ENCODE assay signal across 9 cellular contexts in genomic region chr11:118621898-118622375, GRCh38. TPM values are rescaled to one million over a fixed set of nuclear protein-coding genes. Genes with fewer than 3 reads are reported as not detected.
DNase-seq lines count a peak whose midpoint lies in the region; ATAC-seq and TF ChIP-seq lines count a peak whose summit lies in the region.
"Had no signal": no experiment of that assay in that cellular context is flagged by ENCODE, and none has a peak within 500 bp of the region (broad histone marks: within the 10 kb centered on the region; RNA-seq: fewer than 3 reads in every experiment).

No MANE protein-coding gene starts in this region.

- ATAC-seq in GM23338 (no peak), T-helper 17 cell (no peak), gastrocnemius medialis (no peak), GM21526 (IDR thresholded peaks at IDR 0.05; ENCODE audit: low FRiP score, unreplicated experiment) (no peak), GM19463 (IDR thresholded peaks at IDR 0.05; ENCODE audit: unreplicated experiment) (no peak)

- H3K36me3 ChIP-seq in GM23338 (ENCODE audit: insufficient read depth) = 0 out of 2 replicates have a peak, but pooled peaks cover 6% of the 10 kb centered on the region
- H3K36me3 ChIP-seq in gastrocnemius medialis = peaks cover 0 to 10% of the 10 kb centered on the region in 2 donors
- H3K36me3 ChIP-seq: neutrophil had no signal

- peaks cover 4% of the 10 kb centered on the region; the same call in 1 of the 2 replicates for H3F3A ChIP-seq in GM23338 (replicated peaks; ENCODE audit: low read depth)

- in situ Hi-C loops in gastrocnemius medialis (cut with MboI; ENCODE audit: low sequenced_read_pairs in 4 of 4) = no loop called here

- peaks cover 29% of the 10 kb centered on the region for H3K79me2 ChIP-seq in GM23338 (replicated peaks; ENCODE audit: insufficient read depth)

- intact Hi-C loops in gastrocnemius medialis (cut with DNase I; ENCODE audit: low total_unique reads) = no loop called here

- H2AFZ ChIP-seq in GM23338 = no peak overlapping the region

- H3K9me2 ChIP-seq in GM23338 (ENCODE audit: insufficient read depth) = no peaks in the 10 kb centered on the region

- no peaks in the 10 kb centered on the region for H3K27me3 ChIP-seq in GM23338 (ENCODE audit: insufficient read depth)
- no peaks in the 10 kb centered on the region for H3K27me3 ChIP-seq in gastrocnemius medialis

- no peak for TF ChIP-seq POLR2A in gastrocnemius medialis (IDR thresholded peaks at IDR 0.05)

- H3K4me3 ChIP-seq in GM23338 (peak overlapping the region; percentile 92), foreskin fibroblast (ENCODE audit: low read depth in 1 of 2, low read length in 2 of 2) (peak overlapping the region; percentile 56), gastrocnemius medialis (peak overlapping the region; percentile 46 to 63 (median 59))

- H3K4me1 ChIP-seq in GM23338 (ENCODE audit: insufficient read depth) (peaks cover 36% of the 10 kb centered on the region), gastrocnemius medialis (peaks cover 52 to 58% of the 10 kb centered on the region in 2 donors)

- H3K4me3 Mint-ChIP-seq in GM23338 (peak overlapping the region; percentile 79), T-helper 17 cell (peak overlapping the region; percentile 71)

- TF ChIP-seq CTCF in GM23338 (conservative IDR thresholded peaks at IDR 0.05; ENCODE audit: low read depth in 2 of 2) = no peak
- no peak for TF ChIP-seq CTCF in foreskin fibroblast (IDR thresholded peaks at IDR 0.05; ENCODE audit: low read depth, low read length)
- TF ChIP-seq CTCF in gastrocnemius medialis (IDR thresholded peaks at IDR 0.05 in 4 of 5, conservative IDR thresholded peaks at IDR 0.05 in 1 of 5) = no peak

- H3K4me1 Mint-ChIP-seq in GM23338 (peaks cover 57% of the 10 kb centered on the region), T-helper 17 cell (peaks cover 14% of the 10 kb centered on the region)

- peaks cover 12% of the 10 kb centered on the region for H3K27me3 Mint-ChIP-seq in GM23338 (ENCODE audit: insufficient read depth, low read depth, poor library complexity)
- H3K27me3 Mint-ChIP-seq in T-helper 17 cell = peaks cover 37% of the 10 kb centered on the region

- H3K36me3 Mint-ChIP-seq in GM23338 (ENCODE audit: low read depth) (peaks cover 6% of the 10 kb centered on the region; the same call in 2 of the 3 replicates), T-helper 17 cell (ENCODE audit: low read depth) (peaks cover 5% of the 10 kb centered on the region)

- DNase-seq in GM23338 (ENCODE audit: low spot score) (no peak), T-helper 17 cell (no peak), foreskin fibroblast (no peak), gastrocnemius medialis (no peak), ureter (ENCODE audit: low spot score) (no peak)
- DNase-seq in stimulated activated CD4-positive, alpha-beta T cell treated with anti-CD3 and anti-CD28 coated beads, Interleukin-4, amount 100 ng/mL, for 1 hour = no peak

- H3K27ac Mint-ChIP-seq in GM23338 (peak overlapping the region; percentile 29; the same call in 1 of the 2 replicates), T-helper 17 cell (no peak overlapping the region)

- H3K9me3 ChIP-seq in T-helper 17 cell (ENCODE audit: control insufficient read depth, low read length, poor library complexity, severe bottlenecking) (no peaks in the 10 kb centered on the region), gastrocnemius medialis (no peaks in the 10 kb centered on the region)
- H3K9me3 ChIP-seq: neutrophil had no signal

- H4K20me1 ChIP-seq in GM23338 (replicated peaks; ENCODE audit: insufficient read depth) = peaks cover 4% of the 10 kb centered on the region

- H3K27ac ChIP-seq in GM23338 (ENCODE audit: low read depth) = peak overlapping the region; percentile 86
- H3K27ac ChIP-seq in gastrocnemius medialis = peak overlapping the region; percentile 95 to 97 (median 97)
- H3K27ac ChIP-seq: neutrophil had no signal

- no peaks in the 10 kb centered on the region; the same call in 2 of the 3 replicates for H3K9me3 Mint-ChIP-seq in GM23338

- peak overlapping the region; percentile 95 for H3K4me2 ChIP-seq in GM23338

TF ChIP-seq in GM23338, 12 proteins besides CTCF, POLR2A, EP300 and RAD21 (continues in another document):
- TF ChIP-seq JUNB (IDR thresholded peaks at IDR 0.05; ENCODE audit: unreplicated experiment) (no peak), ETS1 (IDR thresholded peaks at IDR 0.05) (no peak), NANOG (IDR thresholded peaks at IDR 0.05; ENCODE audit: borderline replicate concordance) (no peak)

RNA-seq across cellular contexts. Expression of gene PHLDB1, which starts 14.5 kb away (rescaled TPM):
- total RNA-seq in GM23338 (2014; rRNA removed; shearing (Covaris generic)) = 85.2 and 93.9 TPM in 2 replicates
- polyA plus RNA-seq in GM23338 (2016; fragmentation: Nextera tagmentation; extraction: Ambion mirVana) = 45.3 and 46.0 TPM in 2 replicates
- total RNA-seq in T-helper 17 cell (1 to 10 TPM; 1.8 to 2.6 TPM), gastrocnemius medialis (10 to 100 TPM; 16.5 to 35.7 (median 22.7) TPM), ureter (93.1 TPM)

RNA-seq across cellular contexts. Expression of gene ARCN1, which starts 49.7 kb away (rescaled TPM):
- total RNA-seq in GM23338 (2014; rRNA removed; shearing (Covaris generic)) = 106 and 109 TPM in 2 replicates
- 79.9 and 83.3 TPM in 2 replicates for polyA plus RNA-seq in GM23338 (2016; fragmentation: Nextera tagmentation; extraction: Ambion mirVana)
- total RNA-seq in T-helper 17 cell (10 to 100 TPM; 86.2 to 87.5 TPM), gastrocnemius medialis (10 to 100 TPM; 48.7 to 78.7 (median 65.4) TPM), ureter (118 TPM)

RNA-seq across cellular contexts. Expression of gene IFT46, which starts 56.2 kb away (rescaled TPM):
- total RNA-seq in GM23338 (2014; rRNA removed; shearing (Covaris generic)) = 11.1 and 12.8 TPM in 2 replicates
- polyA plus RNA-seq in GM23338 (2016; fragmentation: Nextera tagmentation; extraction: Ambion mirVana) = 4.3 and 4.6 TPM in 2 replicates
- total RNA-seq in T-helper 17 cell (1 to 10 TPM; 5.2 to 5.7 TPM), gastrocnemius medialis (10 to 100 TPM; 14.1 to 25.1 (median 15.4) TPM), ureter (26.7 TPM)

RNA-seq across cellular contexts. Expression of gene TREH, which starts 57.5 kb away (rescaled TPM):
- not detected in 2 replicates for total RNA-seq in GM23338 (2014; rRNA removed; shearing (Covaris generic))
- 0.24 and 0.36 TPM in 2 replicates for polyA plus RNA-seq in GM23338 (2016; fragmentation: Nextera tagmentation; extraction: Ambion mirVana)
- total RNA-seq in T-helper 17 cell = not detected
- total RNA-seq in gastrocnemius medialis = not detected
- total RNA-seq in ureter = 0.44 TPM

Comparison
In these comparisons a context has a peak if more than half of its experiments do, and no peak if none do; other contexts are left out.
1. RNA of gene PHLDB1, which starts 14.5 kb away (total RNA-seq): 93.1 TPM in ureter (single experiment), 85.2 to 93.9 TPM in GM23338 and 16.5 to 35.7 TPM in gastrocnemius medialis; 1.8 to 2.6 TPM in T-helper 17 cell; every median in the first group is over 4 times any median in the second.
2. Peak in every context shown above with its lines, with median percentiles within 50 percentile points of each other: H3K4me3 ChIP-seq.